ENCODE assay signal across 1 cellular context in the genomic region with DNA sequence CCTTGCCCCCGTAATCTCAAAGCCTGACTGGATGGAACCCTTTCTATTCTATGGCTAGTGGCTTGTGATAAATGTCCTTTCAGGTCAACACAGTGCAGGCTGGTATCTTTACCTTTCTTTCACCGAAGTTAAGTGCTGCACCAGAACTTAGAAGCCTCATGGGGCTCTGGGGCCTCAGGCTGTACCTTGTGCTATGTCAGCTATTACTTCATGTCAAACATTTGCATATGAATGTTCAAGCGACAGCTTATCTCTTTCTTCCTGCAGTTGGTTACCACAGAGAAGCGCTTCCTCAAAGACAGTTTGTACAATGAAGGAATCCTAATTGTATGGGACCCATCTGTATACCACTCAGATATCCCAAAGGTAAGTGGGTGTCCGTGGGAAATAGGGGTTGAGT.
TF ChIP-seq lines count a peak whose summit lies in the region.

No MANE protein-coding gene starts in this region.

TF ChIP-seq in K562, 482 proteins besides CTCF, POLR2A, EP300 and RAD21 (continued from another document):
- TF ChIP-seq, protein P1, sequence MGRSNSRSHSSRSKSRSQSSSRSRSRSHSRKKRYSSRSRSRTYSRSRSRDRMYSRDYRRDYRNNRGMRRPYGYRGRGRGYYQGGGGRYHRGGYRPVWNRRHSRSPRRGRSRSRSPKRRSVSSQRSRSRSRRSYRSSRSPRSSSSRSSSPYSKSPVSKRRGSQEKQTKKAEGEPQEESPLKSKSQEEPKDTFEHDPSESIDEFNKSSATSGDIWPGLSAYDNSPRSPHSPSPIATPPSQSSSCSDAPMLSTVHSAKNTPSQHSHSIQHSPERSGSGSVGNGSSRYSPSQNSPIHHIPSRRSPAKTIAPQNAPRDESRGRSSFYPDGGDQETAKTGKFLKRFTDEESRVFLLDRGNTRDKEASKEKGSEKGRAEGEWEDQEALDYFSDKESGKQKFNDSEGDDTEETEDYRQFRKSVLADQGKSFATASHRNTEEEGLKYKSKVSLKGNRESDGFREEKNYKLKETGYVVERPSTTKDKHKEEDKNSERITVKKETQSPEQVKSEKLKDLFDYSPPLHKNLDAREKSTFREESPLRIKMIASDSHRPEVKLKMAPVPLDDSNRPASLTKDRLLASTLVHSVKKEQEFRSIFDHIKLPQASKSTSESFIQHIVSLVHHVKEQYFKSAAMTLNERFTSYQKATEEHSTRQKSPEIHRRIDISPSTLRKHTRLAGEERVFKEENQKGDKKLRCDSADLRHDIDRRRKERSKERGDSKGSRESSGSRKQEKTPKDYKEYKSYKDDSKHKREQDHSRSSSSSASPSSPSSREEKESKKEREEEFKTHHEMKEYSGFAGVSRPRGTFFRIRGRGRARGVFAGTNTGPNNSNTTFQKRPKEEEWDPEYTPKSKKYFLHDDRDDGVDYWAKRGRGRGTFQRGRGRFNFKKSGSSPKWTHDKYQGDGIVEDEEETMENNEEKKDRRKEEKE (IDR thresholded peaks at IDR 0.05; ENCODE audit: borderline replicate concordance in 1 of 2, control insufficient read depth in 1 of 2, low read depth in 2 of 2, low read length in 1 of 2) = no peak
- TF ChIP-seq MAFK (IDR thresholded peaks at IDR 0.05; ENCODE audit: low read length) = peak; percentile 41; the same call in 1 of the 2 replicates
- TF ChIP-seq SUPT5H (IDR thresholded peaks at IDR 0.05) = no peak
- peak; percentile 63 for TF ChIP-seq MAFG (tag; conservative IDR thresholded peaks at IDR 0.05)
- TF ChIP-seq ZNF316 (IDR thresholded peaks at IDR 0.05) = peak; percentile 72
- TF ChIP-seq ZNF79 (CRISPR knock-in tag; IDR thresholded peaks at IDR 0.05; ENCODE audit: low read depth) = no peak
- TF ChIP-seq ELF2 (CRISPR knock-in tag; IDR thresholded peaks at IDR 0.05) = 0 out of 2 replicates have a peak, but pooled peaks have one; percentile 17
- no peak for TF ChIP-seq ERF (CRISPR knock-in tag; IDR thresholded peaks at IDR 0.05)
- no peak for TF ChIP-seq NR2F6 (CRISPR knock-in tag; IDR thresholded peaks at IDR 0.05)
- TF ChIP-seq SPI1 (IDR thresholded peaks at IDR 0.05; ENCODE audit: borderline replicate concordance, low read depth, low read length) = 0 out of 2 replicates have a peak, but pooled peaks have one; percentile 17
- no peak for TF ChIP-seq NR2C1 (IDR thresholded peaks at IDR 0.05)
- TF ChIP-seq NR2C1 (tag; IDR thresholded peaks at IDR 0.05) = no peak
- TF ChIP-seq SMAD1 (IDR thresholded peaks at IDR 0.05; ENCODE audit: low read depth, low read length, partially characterized antibody) = no peak
- TF ChIP-seq ZC3H11A (IDR thresholded peaks at IDR 0.05; ENCODE audit: low read depth, low read length) = no peak
